23 cellular contexts compared by ENCODE assay signal in the genomic region with DNA sequence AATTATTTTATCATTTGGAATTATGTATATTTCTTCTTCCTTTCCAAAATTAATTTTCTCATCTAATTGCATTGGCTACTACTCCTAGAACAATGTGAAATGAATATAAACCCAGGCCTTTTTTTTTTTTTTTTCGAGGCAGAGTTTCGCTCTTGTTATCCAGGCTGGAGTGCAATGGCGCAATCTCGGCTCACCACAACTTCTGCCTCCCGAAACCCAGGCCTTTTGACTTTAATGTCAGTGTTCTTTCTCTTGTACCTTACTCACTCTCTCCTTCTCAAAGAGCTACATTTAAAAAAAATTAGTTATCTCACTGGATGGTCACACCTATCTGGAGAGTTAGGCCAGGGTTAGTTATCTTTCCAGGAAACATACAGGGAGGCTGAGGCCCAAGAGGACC. TPM values are rescaled to one million over a fixed set of nuclear protein-coding genes. Genes with fewer than 3 reads are reported as not detected.
"Had no signal": no experiment of that assay in that cellular context is flagged by ENCODE, and none has a peak within 500 bp of the region (broad histone marks: within the 10 kb centered on the region; RNA-seq: fewer than 3 reads in every experiment).

No MANE protein-coding gene starts in this region.

- H3K9ac ChIP-seq: KMS-11, SK-N-SH had no signal

- H3K4me2 ChIP-seq: KMS-11, SK-N-SH had no signal

- FAIRE-seq: HepG2 had no signal

- H3K9me3 ChIP-seq: SK-N-SH had no signal

- H3K27ac ChIP-seq: KMS-11, RWPE1 had no signal

- H3K9me2 ChIP-seq: SK-N-SH had no signal

- DNase-seq: IMR-90, Kasumi-1, NCI-H1092, NCI-H1417 treated with DMSO at 0.1 percent for 48 hours, NCI-H146, NCI-H187, NCI-H2029, NCI-H2081 treated with DMSO at 0.1 percent for 48 hours, NCI-H2171, NCI-H226, NCI-H446, NCI-H510A, NCI-H774, PC-3, SHP77, SK-N-SH, SW 1271, T-cell had no signal

- ATAC-seq: HepG2, Panc1, PC-3, T-cell had no signal

RNA-seq across cellular contexts. Expression of a gene that starts 35.3 kb away (rescaled TPM):
- total RNA-seq: HepG2, M059J, PC-3 had no signal
